In genomic region chr1:111251570-111251969, GRCh38 we compare ENCODE assay signal across 31 cellular contexts. TPM values are rescaled to one million over a fixed set of nuclear protein-coding genes. Genes with fewer than 3 reads are reported as not detected.
DNase-seq lines count a peak whose midpoint lies in the region; ATAC-seq and TF ChIP-seq lines count a peak whose summit lies in the region.
"Had no signal": no experiment of that assay in that cellular context is flagged by ENCODE, and none has a peak within 500 bp of the region (broad histone marks: within the 10 kb centered on the region; RNA-seq: fewer than 3 reads in every experiment).

No MANE protein-coding gene starts in this region.

- no peak overlapping the region for H3K4me3 Mint-ChIP-seq in activated CD4-positive, alpha-beta memory T cell treated with anti-CD3 and anti-CD28 coated beads for 36 hours
- H3K4me3 Mint-ChIP-seq in activated CD4-positive, alpha-beta memory T cell treated with anti-CD3 and anti-CD28 coated beads, Interleukin-2, amount 10 ng/mL, durations not matched to agents 7 days and 5 days: no peak overlapping the region
- H3K4me3 Mint-ChIP-seq in CD8-positive, alpha-beta T cell: peak overlapping the region; percentile 13
- no peak overlapping the region for H3K4me3 Mint-ChIP-seq in activated T-helper 17 cell treated with anti-CD3 and anti-CD28 coated beads, Interleukin-2, amount 50 U/mL, for 72 hours
- H3K4me3 Mint-ChIP-seq in natural killer cell (peak overlapping the region; percentile 9), GM23338 (no peak overlapping the region)
- H3K4me3 Mint-ChIP-seq: activated T-cell treated with anti-CD3 and anti-CD28 coated beads, Interleukin-2, amount 50 U/mL, for 24 hours; dendritic cell treated with granulocyte-macrophage colony-stimulating factor and Interleukin-4, amounts not matched to agents 40 ng/mL and 50 ng/mL, for 4 days; HFFc6; memory B cell had no signal

- H3K27me3 Mint-ChIP-seq in activated CD4-positive, alpha-beta memory T cell treated with anti-CD3 and anti-CD28 coated beads for 36 hours: no peaks in the 10 kb centered on the region
- peaks cover 8% of the 10 kb centered on the region for H3K27me3 Mint-ChIP-seq in activated CD4-positive, alpha-beta memory T cell treated with anti-CD3 and anti-CD28 coated beads, Interleukin-2, amount 10 ng/mL, durations not matched to agents 7 days and 5 days
- H3K27me3 Mint-ChIP-seq in CD8-positive, alpha-beta T cell (ENCODE audit: low read depth): no peaks in the 10 kb centered on the region
- no peaks in the 10 kb centered on the region for H3K27me3 Mint-ChIP-seq in activated T-helper 17 cell treated with anti-CD3 and anti-CD28 coated beads, Interleukin-2, amount 50 U/mL, for 72 hours
- H3K27me3 Mint-ChIP-seq in natural killer cell (ENCODE audit: low read depth in 2 of 2) (no peaks in the 10 kb centered on the region), GM23338 (ENCODE audit: insufficient read depth, low read depth, poor library complexity) (peaks cover 10% of the 10 kb centered on the region)
- H3K27me3 Mint-ChIP-seq: activated T-cell treated with anti-CD3 and anti-CD28 coated beads, Interleukin-2, amount 50 U/mL, for 24 hours; memory B cell had no signal

- no peaks in the 10 kb centered on the region for H3F3A ChIP-seq in GM23338 (replicated peaks; ENCODE audit: low read depth)

- H3K9me3 Mint-ChIP-seq in activated CD4-positive, alpha-beta memory T cell treated with anti-CD3 and anti-CD28 coated beads for 36 hours: no peaks in the 10 kb centered on the region
- no peaks in the 10 kb centered on the region for H3K9me3 Mint-ChIP-seq in activated CD4-positive, alpha-beta memory T cell treated with anti-CD3 and anti-CD28 coated beads, Interleukin-2, amount 10 ng/mL, durations not matched to agents 7 days and 5 days
- H3K9me3 Mint-ChIP-seq in CD8-positive, alpha-beta T cell: no peaks in the 10 kb centered on the region
- no peaks in the 10 kb centered on the region for H3K9me3 Mint-ChIP-seq in activated T-helper 17 cell treated with anti-CD3 and anti-CD28 coated beads, Interleukin-2, amount 50 U/mL, for 72 hours
- H3K9me3 Mint-ChIP-seq in natural killer cell (no peaks in the 10 kb centered on the region), GM23338 (no peaks in the 10 kb centered on the region; the same call in 2 of the 3 replicates)
- H3K9me3 Mint-ChIP-seq: activated naive CD4-positive, alpha-beta T cell treated with anti-CD3 and anti-CD28 coated beads, Interleukin-2, amount 50 U/mL, for 72 hours; activated T-cell treated with anti-CD3 and anti-CD28 coated beads, Interleukin-2, amount 50 U/mL, for 24 hours; dendritic cell treated with granulocyte-macrophage colony-stimulating factor and Interleukin-4, amounts not matched to agents 40 ng/mL and 50 ng/mL, for 4 days; HFFc6; memory B cell had no signal

- peaks cover 9% of the 10 kb centered on the region for H3K4me1 Mint-ChIP-seq in activated CD4-positive, alpha-beta memory T cell treated with anti-CD3 and anti-CD28 coated beads for 36 hours (ENCODE audit: low read depth)
- H3K4me1 Mint-ChIP-seq in activated CD4-positive, alpha-beta memory T cell treated with anti-CD3 and anti-CD28 coated beads, Interleukin-2, amount 10 ng/mL, durations not matched to agents 7 days and 5 days: no peaks in the 10 kb centered on the region
- H3K4me1 Mint-ChIP-seq in CD8-positive, alpha-beta T cell (ENCODE audit: low read depth): peaks cover 35% of the 10 kb centered on the region
- peaks cover 9% of the 10 kb centered on the region for H3K4me1 Mint-ChIP-seq in activated T-helper 17 cell treated with anti-CD3 and anti-CD28 coated beads, Interleukin-2, amount 50 U/mL, for 72 hours
- H3K4me1 Mint-ChIP-seq in natural killer cell (peaks cover 11 to 18% of the 10 kb centered on the region in 2 donors), GM23338 (no peaks in the 10 kb centered on the region)
- H3K4me1 Mint-ChIP-seq: memory B cell had no signal

- no peak for TF ChIP-seq CTCF in CD8-positive, alpha-beta T cell (IDR thresholded peaks at IDR 0.05)
- TF ChIP-seq CTCF in natural killer cell (IDR thresholded peaks at IDR 0.05) (no peak), GM23338 (conservative IDR thresholded peaks at IDR 0.05; ENCODE audit: low read depth in 2 of 2) (no peak)

- H3K9me2 ChIP-seq in GM23338 (ENCODE audit: insufficient read depth): peaks cover 9% of the 10 kb centered on the region

- H2AFZ ChIP-seq in GM23338: no peak overlapping the region
- H2AFZ ChIP-seq: GM23248, hepatocyte, PC-9 had no signal

- peaks cover 16% of the 10 kb centered on the region for H3K4me1 ChIP-seq in CD8-positive, alpha-beta T cell (ENCODE audit: insufficient read depth, low read length)
- H3K4me1 ChIP-seq in GM23338 (ENCODE audit: insufficient read depth): no peaks in the 10 kb centered on the region
- H3K4me1 ChIP-seq: A549, esophagus squamous epithelium, transverse colon had no signal

- no peaks in the 10 kb centered on the region for H3K27me3 ChIP-seq in CD8-positive, alpha-beta T cell (ENCODE audit: insufficient read depth, low read length)
- H3K27me3 ChIP-seq in GM23338 (ENCODE audit: insufficient read depth): no peaks in the 10 kb centered on the region
- H3K27me3 ChIP-seq: hepatocyte had no signal

- peak; percentile 12 for DNase-seq in activated CD4-positive, alpha-beta memory T cell treated with anti-CD3 and anti-CD28 coated beads for 36 hours
- no peak for DNase-seq in activated CD4-positive, alpha-beta memory T cell treated with anti-CD3 and anti-CD28 coated beads, Interleukin-2, amount 10 ng/mL, durations not matched to agents 7 days and 5 days
- DNase-seq in CD8-positive, alpha-beta T cell: peak in 3 of 7 experiments; percentile 21 to 62 (median 34)
- DNase-seq in natural killer cell: no peak
- no peak for DNase-seq in GM23338 (ENCODE audit: low spot score)
- DNase-seq: activated T-cell treated with anti-CD3 and anti-CD28 coated beads, Interleukin-2, amount 50 U/mL, for 24 hours; esophagus squamous epithelium; foreskin melanocyte; GM23248; HFFc6; Kasumi-1; left colon; NCI-H1048; NCI-H1694 treated with DMSO at 0.1 percent for 48 hours; NCI-H2171 treated with DMSO at 0.1 percent for 48 hours; NCI-H524; NK-92 treated with Interleukin-12 subunit alpha and Interleukin-12 subunit beta, amount 100 ng/mL, for 24 hours; PC-9; Right ventricle myocardium superior; T1000; transverse colon had no signal

- no peak overlapping the region for H3K4me3 ChIP-seq in CD8-positive, alpha-beta T cell (ENCODE audit: low read depth, low read length)
- H3K4me3 ChIP-seq in GM23338: no peak overlapping the region
- H3K4me3 ChIP-seq: A549, esophagus squamous epithelium, GM23248, hepatocyte, PC-9, transverse colon had no signal

- POLR2A ChIA-PET in activated CD4-positive, alpha-beta memory T cell treated with anti-CD3 and anti-CD28 coated beads for 36 hours (lab: Charles Lee): no interaction called here
- POLR2A ChIA-PET in activated CD4-positive, alpha-beta memory T cell treated with anti-CD3 and anti-CD28 coated beads, Interleukin-2, amount 10 ng/mL, durations not matched to agents 7 days and 5 days (lab: Charles Lee): no interaction called here
- POLR2A ChIA-PET in CD8-positive, alpha-beta T cell (lab: Charles Lee): interaction anchor here (0.9 kb wide), 2 partner anchors 9 to 94 kb away, joined by 3 to 5 read pairs; no protein-coding TSS in a partner anchor

- H3K36me3 ChIP-seq in CD8-positive, alpha-beta T cell (ENCODE audit: insufficient read depth, low read length): no peaks in the 10 kb centered on the region
- H3K36me3 ChIP-seq in GM23338 (ENCODE audit: insufficient read depth): no peaks in the 10 kb centered on the region
- H3K36me3 ChIP-seq: esophagus squamous epithelium, transverse colon had no signal

- no peaks in the 10 kb centered on the region for H3K36me3 Mint-ChIP-seq in activated CD4-positive, alpha-beta memory T cell treated with anti-CD3 and anti-CD28 coated beads for 36 hours
- no peaks in the 10 kb centered on the region for H3K36me3 Mint-ChIP-seq in activated CD4-positive, alpha-beta memory T cell treated with anti-CD3 and anti-CD28 coated beads, Interleukin-2, amount 10 ng/mL, durations not matched to agents 7 days and 5 days (ENCODE audit: low read depth)
- no peaks in the 10 kb centered on the region for H3K36me3 Mint-ChIP-seq in CD8-positive, alpha-beta T cell
- H3K36me3 Mint-ChIP-seq in activated T-helper 17 cell treated with anti-CD3 and anti-CD28 coated beads, Interleukin-2, amount 50 U/mL, for 72 hours (ENCODE audit: low read depth): no peaks in the 10 kb centered on the region
- no peaks in the 10 kb centered on the region for H3K36me3 Mint-ChIP-seq in natural killer cell
- no peaks in the 10 kb centered on the region for H3K36me3 Mint-ChIP-seq in GM23338 (ENCODE audit: low read depth)
- H3K36me3 Mint-ChIP-seq: activated naive CD4-positive, alpha-beta T cell treated with anti-CD3 and anti-CD28 coated beads, Interleukin-2, amount 50 U/mL, for 72 hours; memory B cell had no signal

- H3K9me3 ChIP-seq in CD8-positive, alpha-beta T cell (ENCODE audit: low read length): no peaks in the 10 kb centered on the region
- H3K9me3 ChIP-seq: A549, esophagus squamous epithelium, transverse colon had no signal

- intact Hi-C loops in activated CD4-positive, alpha-beta memory T cell treated with anti-CD3 and anti-CD28 coated beads for 36 hours (cut with micrococcal nuclease): no loop called here
- intact Hi-C loops in CD8-positive, alpha-beta T cell (cut with DNase I, micrococcal nuclease): no loop called here
- intact Hi-C loops in natural killer cell (cut with micrococcal nuclease): no loop called here

- ATAC-seq in CD8-positive, alpha-beta T cell: peak; percentile 89
- peak; percentile 23 for ATAC-seq in activated T-helper 17 cell treated with anti-CD3 and anti-CD28 coated beads, Interleukin-2, amount 50 U/mL, for 72 hours (replicated peaks)
- peak; percentile 72 to 96 (median 77) for ATAC-seq in natural killer cell
- no peak for ATAC-seq in HG02870 (IDR thresholded peaks at IDR 0.05; ENCODE audit: unreplicated experiment)
- no peak for ATAC-seq in HG03095 (IDR thresholded peaks at IDR 0.05; ENCODE audit: unreplicated experiment)
- no peak for ATAC-seq in GM23338
- ATAC-seq: A549, left colon had no signal

- H3K79me2 ChIP-seq in GM23338 (replicated peaks; ENCODE audit: insufficient read depth): no peaks in the 10 kb centered on the region
- H3K79me2 ChIP-seq: hepatocyte had no signal

- no peak overlapping the region for H3K27ac ChIP-seq in CD8-positive, alpha-beta T cell (ENCODE audit: low read depth, low read length)
- no peak overlapping the region for H3K27ac ChIP-seq in GM23338 (ENCODE audit: low read depth)
- H3K27ac ChIP-seq: A549, esophagus squamous epithelium, GM23248, hepatocyte, HL-60, PC-9, transverse colon had no signal

- CTCF ChIA-PET in activated CD4-positive, alpha-beta memory T cell treated with anti-CD3 and anti-CD28 coated beads for 36 hours (lab: Charles Lee): interaction anchor here (1.4 to 1.7 kb wide), 2 partner anchors 29 to 149 kb away, joined by 3 to 4 read pairs; no protein-coding TSS in a partner anchor
- CTCF ChIA-PET in activated CD4-positive, alpha-beta memory T cell treated with anti-CD3 and anti-CD28 coated beads, Interleukin-2, amount 10 ng/mL, durations not matched to agents 7 days and 5 days (lab: Charles Lee): no interaction called here
- CTCF ChIA-PET in CD8-positive, alpha-beta T cell (lab: Charles Lee): interaction anchor here (0.9 to 2.0 kb wide), 6 partner anchors 25 to 614 kb away, joined by 3 to 6 read pairs (median 3); partner anchors contain the start of gene CHIA

- no peaks in the 10 kb centered on the region for H4K20me1 ChIP-seq in GM23338 (replicated peaks; ENCODE audit: insufficient read depth)

- no peak overlapping the region for H3K4me2 ChIP-seq in GM23338
- H3K4me2 ChIP-seq: A549, hepatocyte, PC-9 had no signal

- no peak overlapping the region for H3K27ac Mint-ChIP-seq in activated CD4-positive, alpha-beta memory T cell treated with anti-CD3 and anti-CD28 coated beads for 36 hours
- no peak overlapping the region for H3K27ac Mint-ChIP-seq in activated CD4-positive, alpha-beta memory T cell treated with anti-CD3 and anti-CD28 coated beads, Interleukin-2, amount 10 ng/mL, durations not matched to agents 7 days and 5 days
- peak overlapping the region; percentile 88 for H3K27ac Mint-ChIP-seq in CD8-positive, alpha-beta T cell
- H3K27ac Mint-ChIP-seq in activated T-helper 17 cell treated with anti-CD3 and anti-CD28 coated beads, Interleukin-2, amount 50 U/mL, for 72 hours: no peak overlapping the region
- peak overlapping the region; percentile 72 to 82 for H3K27ac Mint-ChIP-seq in natural killer cell
- H3K27ac Mint-ChIP-seq in GM23338: no peak overlapping the region
- H3K27ac Mint-ChIP-seq: activated naive CD4-positive, alpha-beta T cell treated with anti-CD3 and anti-CD28 coated beads, Interleukin-2, amount 50 U/mL, for 72 hours; activated T-cell treated with anti-CD3 and anti-CD28 coated beads, Interleukin-2, amount 50 U/mL, for 24 hours; dendritic cell treated with granulocyte-macrophage colony-stimulating factor and Interleukin-4, amounts not matched to agents 40 ng/mL and 50 ng/mL, for 4 days; HFFc6; memory B cell had no signal

RNA-seq across cellular contexts. Expression of gene CHI3L2, which starts 24.1 kb away (rescaled TPM):
- 1 to 10 TPM; 2.2 to 2.8 TPM for total RNA-seq in activated CD4-positive, alpha-beta memory T cell treated with anti-CD3 and anti-CD28 coated beads for 36 hours
- 1 to 10 TPM; 8.5 to 9.0 TPM for total RNA-seq in activated CD4-positive, alpha-beta memory T cell treated with anti-CD3 and anti-CD28 coated beads, Interleukin-2, amount 10 ng/mL, durations not matched to agents 7 days and 5 days
- 1 to 10 TPM; 7.1 to 8.7 TPM for total RNA-seq in CD8-positive, alpha-beta T cell
- total RNA-seq in activated T-helper 17 cell treated with anti-CD3 and anti-CD28 coated beads, Interleukin-2, amount 50 U/mL, for 72 hours: 1 to 10 TPM; 2.7 to 3.8 TPM
- 10 to 100 TPM; 13.5 to 21.1 (median 17.0) TPM for total RNA-seq in natural killer cell
- not detected in 2 replicates for total RNA-seq in GM23338 (2014; rRNA removed; shearing (Covaris generic))
- polyA plus RNA-seq in GM23338 (2016; fragmentation: Nextera tagmentation; extraction: Ambion mirVana): 0.68 TPM in 1 of 2 replicates, not detected in the other
- total RNA-seq: GM23248, PC-9, pulmonary artery endothelial cell had no signal

RNA-seq across cellular contexts. Expression of gene CHIA, which starts 39.1 kb away (rescaled TPM):
- not detected for total RNA-seq in activated CD4-positive, alpha-beta memory T cell treated with anti-CD3 and anti-CD28 coated beads for 36 hours
- not detected for total RNA-seq in activated CD4-positive, alpha-beta memory T cell treated with anti-CD3 and anti-CD28 coated beads, Interleukin-2, amount 10 ng/mL, durations not matched to agents 7 days and 5 days
- not detected for total RNA-seq in CD8-positive, alpha-beta T cell
- not detected for total RNA-seq in activated T-helper 17 cell treated with anti-CD3 and anti-CD28 coated beads, Interleukin-2, amount 50 U/mL, for 72 hours
- total RNA-seq in natural killer cell: not detected
- not detected in 2 replicates for total RNA-seq in GM23338 (2014; rRNA removed; shearing (Covaris generic))
- polyA plus RNA-seq in GM23338 (2016; fragmentation: Nextera tagmentation; extraction: Ambion mirVana): not detected in 2 replicates
- total RNA-seq: esophagus squamous epithelium, GM23248, hepatocyte, HFFc6, left colon, PC-9, pulmonary artery endothelial cell, Right ventricle myocardium superior, transverse colon had no signal
- polyA plus RNA-seq: A549, GM23248, hepatocyte had no signal

RNA-seq across cellular contexts. Expression of gene DENND2D, which starts 51.1 kb away (rescaled TPM):
- total RNA-seq in activated CD4-positive, alpha-beta memory T cell treated with anti-CD3 and anti-CD28 coated beads for 36 hours: 100 to 1,000 TPM; 156 to 157 TPM
- total RNA-seq in activated CD4-positive, alpha-beta memory T cell treated with anti-CD3 and anti-CD28 coated beads, Interleukin-2, amount 10 ng/mL, durations not matched to agents 7 days and 5 days: 100 to 1,000 TPM; 207 to 210 TPM
- 10 to 100 TPM; 50.5 to 50.8 TPM for total RNA-seq in CD8-positive, alpha-beta T cell
- 100 to 1,000 TPM; 146 to 148 TPM for total RNA-seq in activated T-helper 17 cell treated with anti-CD3 and anti-CD28 coated beads, Interleukin-2, amount 50 U/mL, for 72 hours
- total RNA-seq in natural killer cell: 100 to 1,000 TPM; 203 to 297 (median 203) TPM
- total RNA-seq in GM23338 (2014; rRNA removed; shearing (Covaris generic)): 3.0 and 5.9 TPM in 2 replicates
- 2.5 and 3.4 TPM in 2 replicates for polyA plus RNA-seq in GM23338 (2016; fragmentation: Nextera tagmentation; extraction: Ambion mirVana)

Comparison
In these comparisons a context has a peak if more than half of its experiments do, and no peak if none do; other contexts are left out.
1. H3K27ac Mint-ChIP-seq: peak in CD8-positive, alpha-beta T cell (single experiment) and natural killer cell (2 of 2); none in activated CD4-positive, alpha-beta memory T cell treated with anti-CD3 and anti-CD28 coated beads for 36 hours (single experiment), activated CD4-positive, alpha-beta memory T cell treated with anti-CD3 and anti-CD28 coated beads, Interleukin-2, amount 10 ng/mL, durations not matched to agents 7 days and 5 days (single experiment), activated T-helper 17 cell treated with anti-CD3 and anti-CD28 coated beads, Interleukin-2, amount 50 U/mL, for 72 hours (single experiment) and GM23338 (single experiment).
2. H3K4me3 Mint-ChIP-seq: peak in CD8-positive, alpha-beta T cell (single experiment) and natural killer cell (single experiment); none in activated CD4-positive, alpha-beta memory T cell treated with anti-CD3 and anti-CD28 coated beads for 36 hours (single experiment), activated CD4-positive, alpha-beta memory T cell treated with anti-CD3 and anti-CD28 coated beads, Interleukin-2, amount 10 ng/mL, durations not matched to agents 7 days and 5 days (single experiment), activated T-helper 17 cell treated with anti-CD3 and anti-CD28 coated beads, Interleukin-2, amount 50 U/mL, for 72 hours (single experiment) and GM23338 (single experiment).
3. ATAC-seq: peak in CD8-positive, alpha-beta T cell (single experiment), activated T-helper 17 cell treated with anti-CD3 and anti-CD28 coated beads, Interleukin-2, amount 50 U/mL, for 72 hours (single experiment) and natural killer cell (3 of 3); none in HG02870 (single experiment), HG03095 (single experiment) and GM23338 (single experiment).